10 cellular contexts compared by ENCODE assay signal in genomic region chr20:53001502-53002301, GRCh38. TPM values are rescaled to one million over a fixed set of nuclear protein-coding genes. Genes with fewer than 3 reads are reported as not detected.
DNase-seq lines count a peak whose midpoint lies in the region; ATAC-seq and TF ChIP-seq lines count a peak whose summit lies in the region.
"Had no signal": no experiment of that assay in that cellular context is flagged by ENCODE, and none has a peak within 500 bp of the region (broad histone marks: within the 10 kb centered on the region; RNA-seq: fewer than 3 reads in every experiment).

No MANE protein-coding gene starts in this region.

- no peak overlapping the region for H3K4me2 ChIP-seq in neural progenitor cell
- H3K4me2 ChIP-seq: SK-N-SH had no signal

- no peak overlapping the region for H3K27ac ChIP-seq in neural progenitor cell
- peak overlapping the region in 1 of 4 donors; percentile 5 for H3K27ac ChIP-seq in body of pancreas
- H3K27ac ChIP-seq: 22Rv1 had no signal

- CTCF ChIA-PET in activated B cell treated with CpG ODN at 0.5 μM for 24 hours (lab: Charles Lee), result no interaction called here

- no peaks in the 10 kb centered on the region for H3K9me3 Mint-ChIP-seq in activated B cell treated with CpG ODN at 0.5 μM for 24 hours
- H3K9me3 Mint-ChIP-seq in neural progenitor cell, result no peaks in the 10 kb centered on the region

- DNase-seq in DMS153 treated with DMSO at 0.1 percent for 48 hours (lab: John Stamatoyannopoulos, UW; ENCODE audit: unreplicated experiment) (peak; percentile 12), DMS153 (lab: John Stamatoyannopoulos, UW) (no peak), activated B cell treated with CpG ODN at 0.5 μM for 24 hours (no peak), neural progenitor cell (ENCODE audit: low spot score) (no peak), inferior parietal cortex (ENCODE audit: extremely low spot score) (no peak), NCI-H146 (lab: John Stamatoyannopoulos, UW) (no peak), body of pancreas (no peak)
- DNase-seq: SK-N-SH had no signal

- H3K4me3 Mint-ChIP-seq in activated B cell treated with CpG ODN at 0.5 μM for 24 hours (peak overlapping the region; percentile 70), neural progenitor cell (no peak overlapping the region)

- no peak overlapping the region for H3K9ac ChIP-seq in neural progenitor cell
- H3K9ac ChIP-seq: SK-N-SH had no signal

- H3K4me1 ChIP-seq in neural progenitor cell (peaks cover 25% of the 10 kb centered on the region), body of pancreas (no peaks in the 10 kb centered on the region)

- H4K20me1 ChIP-seq in neural progenitor cell (ENCODE audit: low read depth), result no peaks in the 10 kb centered on the region

- no peak overlapping the region for H2AFZ ChIP-seq in neural progenitor cell (replicated peaks)

- peak; percentile 60 for ATAC-seq in HG02623 (IDR thresholded peaks at IDR 0.05; ENCODE audit: unreplicated experiment)
- peak; percentile 77 for ATAC-seq in activated B cell treated with CpG ODN at 0.5 μM for 24 hours (ENCODE audit: low read depth)
- ATAC-seq in body of pancreas, result no peak

- POLR2A ChIA-PET in activated B cell treated with CpG ODN at 0.5 μM for 24 hours (lab: Charles Lee), result interaction anchor here (0.6 to 1.5 kb wide), 7 partner anchors 15 to 160 kb away, joined by 3 to 9 read pairs (median 4); no protein-coding TSS in a partner anchor

- H3K27ac Mint-ChIP-seq in activated B cell treated with CpG ODN at 0.5 μM for 24 hours, result peak overlapping the region; percentile 91
- H3K27ac Mint-ChIP-seq in neural progenitor cell, result peak overlapping the region; percentile 48

- 50 to 53% methylated on average over 9 of the region's 9 CpGs for WGBS in body of pancreas, 2 donors

- peaks cover 22% of the 10 kb centered on the region for H3K4me1 Mint-ChIP-seq in activated B cell treated with CpG ODN at 0.5 μM for 24 hours
- peaks cover 35% of the 10 kb centered on the region for H3K4me1 Mint-ChIP-seq in neural progenitor cell

- H3K36me3 ChIP-seq in neural progenitor cell (no peaks in the 10 kb centered on the region), body of pancreas (replicated peaks in 1 of 2; ENCODE audit: insufficient read depth in 1 of 2, low read depth in 2 of 2) (no peaks in the 10 kb centered on the region)

- intact Hi-C loops in activated B cell treated with CpG ODN at 0.5 μM for 24 hours (cut with micrococcal nuclease), result loop anchor here (2.0 kb wide), 1 partner anchor 29 kb away; the partner anchor contains the start of gene TSHZ2
- intact Hi-C loops in body of pancreas (cut with DNase I), result no loop called here

- H3K4me3 ChIP-seq in neural progenitor cell (no peak overlapping the region), body of pancreas (no peak overlapping the region)

- H3K9me3 ChIP-seq in neural progenitor cell (ENCODE audit: low read depth), result no peaks in the 10 kb centered on the region
- H3K9me3 ChIP-seq in body of pancreas, result no peaks in the 10 kb centered on the region
- H3K9me3 ChIP-seq: SK-N-SH had no signal

- no peaks in the 10 kb centered on the region for H3K79me2 ChIP-seq in neural progenitor cell (ENCODE audit: low read depth)

- H3K27me3 ChIP-seq in neural progenitor cell, result no peaks in the 10 kb centered on the region
- H3K27me3 ChIP-seq in body of pancreas, result no peaks in the 10 kb centered on the region

- no peaks in the 10 kb centered on the region for H3F3A ChIP-seq in neural progenitor cell (ENCODE audit: low read depth)

- no peak for TF ChIP-seq POLR2A in body of pancreas (IDR thresholded peaks at IDR 0.05)

- H3K36me3 Mint-ChIP-seq in activated B cell treated with CpG ODN at 0.5 μM for 24 hours (ENCODE audit: low read depth), result no peaks in the 10 kb centered on the region
- no peaks in the 10 kb centered on the region for H3K36me3 Mint-ChIP-seq in neural progenitor cell

- no peaks in the 10 kb centered on the region for H3K27me3 Mint-ChIP-seq in activated B cell treated with CpG ODN at 0.5 μM for 24 hours
- H3K27me3 Mint-ChIP-seq in neural progenitor cell (ENCODE audit: insufficient read depth, low read depth), result no peaks in the 10 kb centered on the region

- TF ChIP-seq CTCF in activated B cell treated with CpG ODN at 0.5 μM for 24 hours (IDR thresholded peaks at IDR 0.05) (no peak), neural progenitor cell (IDR thresholded peaks at IDR 0.05) (no peak), body of pancreas (IDR thresholded peaks at IDR 0.05) (no peak)

RNA-seq across cellular contexts. Expression of gene TSHZ2, which starts 29.5 kb away (rescaled TPM):
- total RNA-seq in activated B cell treated with CpG ODN at 0.5 μM for 24 hours (1.5 and 1.7 TPM in 2 replicates), neural progenitor cell (ENCODE audit: low replicate concordance) (1.8 and 3.9 TPM in 2 replicates), body of pancreas (1 to 10 TPM; 6.0 to 9.6 TPM)
